ENCODE assay signal across 31 cellular contexts in genomic region chr22:47052236-47053012, GRCh38.
DNase-seq lines count a peak whose midpoint lies in the region; ATAC-seq lines count a peak whose summit lies in the region.
"Had no signal": no experiment of that assay in that cellular context is flagged by ENCODE, and none has a peak within 500 bp of the region (broad histone marks: within the 10 kb centered on the region; RNA-seq: fewer than 3 reads in every experiment).

No MANE protein-coding gene starts in this region.

- peak overlapping the region; percentile 8 to 58 for H3K18ac ChIP-seq in mesenchymal stem cell (ENCODE audit: low read depth in 1 of 2, low read length in 2 of 2)

- no peak overlapping the region for H2BK15ac ChIP-seq in mesenchymal stem cell (ENCODE audit: low read depth, poor library complexity, severe bottlenecking)

- POLR2A ChIA-PET in activated naive CD8-positive, alpha-beta T cell treated with anti-CD3 and anti-CD28 coated beads, Interleukin-2, amount 10 ng/mL, durations not matched to agents 7 days and 5 days (lab: Charles Lee), result no interaction called here
- POLR2A ChIA-PET in activated CD8-positive, alpha-beta T cell treated with anti-CD3 and anti-CD28 coated beads, Interleukin-2, amount 10 ng/mL, durations not matched to agents 7 days and 5 days (lab: Charles Lee), result no interaction called here

- CTCF ChIA-PET in activated CD8-positive, alpha-beta T cell treated with anti-CD3 and anti-CD28 coated beads, Interleukin-2, amount 10 ng/mL, durations not matched to agents 7 days and 5 days (lab: Charles Lee), result no interaction called here

- H3K4me1 ChIP-seq in mesenchymal stem cell (ENCODE audit: control insufficient read depth, insufficient read depth, low read depth, low read length) (peaks cover 35% of the 10 kb centered on the region), thymus (ENCODE audit: control insufficient read depth, insufficient read depth, low read length) (peaks cover 4% of the 10 kb centered on the region)
- H3K4me1 ChIP-seq: BE2C, gastrocnemius medialis, parathyroid adenoma, right atrium auricular region had no signal

- ATAC-seq in activated naive CD8-positive, alpha-beta T cell treated with anti-CD3 and anti-CD28 coated beads, Interleukin-2, amount 10 ng/mL, durations not matched to agents 7 days and 5 days (ENCODE audit: low read depth), result no peak
- no peak for ATAC-seq in activated CD8-positive, alpha-beta T cell treated with anti-CD3 and anti-CD28 coated beads, Interleukin-2, amount 10 ng/mL, durations not matched to agents 7 days and 5 days
- no peak for ATAC-seq in activated T-helper 17 cell treated with anti-CD3 and anti-CD28 coated beads, Interleukin-2, amount 50 U/mL, for 72 hours (replicated peaks)
- ATAC-seq: CD8-positive, alpha-beta T cell; gastrocnemius medialis; naive thymus-derived CD8-positive, alpha-beta T cell had no signal

- peak overlapping the region in 1 of 2 experiments; percentile 28 for H3K4ac ChIP-seq in mesenchymal stem cell (ENCODE audit: low read depth in 1 of 2, low read length in 2 of 2)

- H2AK5ac ChIP-seq in mesenchymal stem cell (ENCODE audit: low read length, severe bottlenecking), result peak overlapping the region; percentile 71

- DNase-seq in activated naive CD8-positive, alpha-beta T cell treated with anti-CD3 and anti-CD28 coated beads, Interleukin-2, amount 10 ng/mL, durations not matched to agents 7 days and 5 days, result no peak
- no peak for DNase-seq in activated naive CD8-positive, alpha-beta T cell treated with anti-CD3 and anti-CD28 coated beads for 36 hours
- no peak for DNase-seq in activated CD8-positive, alpha-beta T cell treated with anti-CD3 and anti-CD28 coated beads, Interleukin-2, amount 10 ng/mL, durations not matched to agents 7 days and 5 days
- no peak for DNase-seq in mesenchymal stem cell
- no peak for DNase-seq in NCI-H1694 (lab: John Stamatoyannopoulos, UW)
- no peak for DNase-seq in UCSD-AML1 (lab: John Stamatoyannopoulos, UW; ENCODE audit: unreplicated experiment)
- DNase-seq: ACHN; activated CD4-positive, alpha-beta memory T cell treated with anti-CD3 and anti-CD28 coated beads, Interleukin-2, amount 10 ng/mL, durations not matched to agents 7 days and 5 days; activated naive CD4-positive, alpha-beta T cell; activated T-cell treated with anti-CD3 and anti-CD28 coated beads for 4 hours; BE2C; brain microvascular endothelial cell; CD8-positive, alpha-beta T cell; dorsolateral prefrontal cortex; EL; gastrocnemius medialis; HCEC 1CT; Karpas-422; kidney glomerular epithelial cell; naive thymus-derived CD8-positive, alpha-beta T cell; NCI-H1417 treated with DMSO at 0.1 percent for 48 hours; NCI-H2081 treated with DMSO at 0.1 percent for 48 hours; NCI-H774; stimulated activated CD4-positive, alpha-beta T cell treated with anti-CD3 and anti-CD28 coated beads, Interleukin-1b, Interleukin-23, amount 100 ng/mL, for 48 hours had no signal

- peaks cover 38% of the 10 kb centered on the region for H3K79me1 ChIP-seq in mesenchymal stem cell (replicated peaks; ENCODE audit: low read length, poor library complexity, severe bottlenecking)

- H2BK120ac ChIP-seq in mesenchymal stem cell (ENCODE audit: low read depth, low read length), result no peak overlapping the region

- H2BK12ac ChIP-seq in mesenchymal stem cell (ENCODE audit: low read length in 2 of 2), result peak overlapping the region in 1 of 2 experiments; percentile 42

- H4K8ac ChIP-seq in mesenchymal stem cell (ENCODE audit: low read length), result peak overlapping the region; percentile 71

- H3K27ac ChIP-seq in mesenchymal stem cell (ENCODE audit: low read length, poor library complexity, severe bottlenecking) (no peak overlapping the region), thymus (ENCODE audit: low read depth) (peak overlapping the region; percentile 20)
- H3K27ac ChIP-seq: brain microvascular endothelial cell, dorsolateral prefrontal cortex, gastrocnemius medialis, parathyroid adenoma, right atrium auricular region had no signal

- H2AFZ ChIP-seq in mesenchymal stem cell (ENCODE audit: low read depth, low read length), result no peak overlapping the region
- H2AFZ ChIP-seq: parathyroid adenoma had no signal

- H3K9me3 ChIP-seq in mesenchymal stem cell (ENCODE audit: control insufficient read depth, low read length) (no peaks in the 10 kb centered on the region), thymus (ENCODE audit: control insufficient read depth) (no peaks in the 10 kb centered on the region)
- H3K9me3 ChIP-seq: BE2C, gastrocnemius medialis, right atrium auricular region, tibial nerve had no signal

- H3K4me3 ChIP-seq in mesenchymal stem cell (ENCODE audit: insufficient read depth in 1 of 2, low read depth in 1 of 2, low read length in 2 of 2) (no peak overlapping the region), thymus (ENCODE audit: low read length) (no peak overlapping the region)
- H3K4me3 ChIP-seq: dorsolateral prefrontal cortex, gastrocnemius medialis, right atrium auricular region, smooth muscle cell, tibial nerve had no signal

- H3K4me2 ChIP-seq in mesenchymal stem cell (ENCODE audit: low read length, poor library complexity, severe bottlenecking), result no peak overlapping the region

- H3K27me3 ChIP-seq in mesenchymal stem cell (ENCODE audit: control insufficient read depth in 1 of 2, insufficient read depth in 1 of 2, low read length in 2 of 2) (no peaks in the 10 kb centered on the region), thymus (ENCODE audit: control insufficient read depth, insufficient read depth) (no peaks in the 10 kb centered on the region)
- H3K27me3 ChIP-seq: BE2C, brain microvascular endothelial cell, dorsolateral prefrontal cortex, gastrocnemius medialis, right atrium auricular region, tibial nerve had no signal

- H3K27ac Mint-ChIP-seq in activated naive CD8-positive, alpha-beta T cell treated with anti-CD3 and anti-CD28 coated beads, Interleukin-2, amount 10 ng/mL, durations not matched to agents 7 days and 5 days, result peak overlapping the region; percentile 83
- no peak overlapping the region for H3K27ac Mint-ChIP-seq in activated naive CD8-positive, alpha-beta T cell treated with anti-CD3 and anti-CD28 coated beads for 36 hours
- H3K27ac Mint-ChIP-seq in activated CD8-positive, alpha-beta T cell treated with anti-CD3 and anti-CD28 coated beads, Interleukin-2, amount 10 ng/mL, durations not matched to agents 7 days and 5 days, result peak overlapping the region; percentile 79
- H3K27ac Mint-ChIP-seq in activated T-helper 17 cell treated with anti-CD3 and anti-CD28 coated beads, Interleukin-2, amount 50 U/mL, for 72 hours, result no peak overlapping the region
- H3K27ac Mint-ChIP-seq: activated CD4-positive, alpha-beta memory T cell treated with anti-CD3 and anti-CD28 coated beads, Interleukin-2, amount 10 ng/mL, durations not matched to agents 7 days and 5 days; CD8-positive, alpha-beta T cell; T-helper 2 cell treated with Interferon-gamma antibody and Interleukin-4, amounts not matched to agents 5 μg/mL and 100 μg/mL, for 36 hours had no signal

- H3K9me3 Mint-ChIP-seq in activated naive CD8-positive, alpha-beta T cell treated with anti-CD3 and anti-CD28 coated beads, Interleukin-2, amount 10 ng/mL, durations not matched to agents 7 days and 5 days, result no peaks in the 10 kb centered on the region
- no peaks in the 10 kb centered on the region for H3K9me3 Mint-ChIP-seq in activated naive CD8-positive, alpha-beta T cell treated with anti-CD3 and anti-CD28 coated beads for 36 hours
- H3K9me3 Mint-ChIP-seq in activated CD8-positive, alpha-beta T cell treated with anti-CD3 and anti-CD28 coated beads, Interleukin-2, amount 10 ng/mL, durations not matched to agents 7 days and 5 days (ENCODE audit: insufficient read depth), result no peaks in the 10 kb centered on the region
- no peaks in the 10 kb centered on the region for H3K9me3 Mint-ChIP-seq in activated T-helper 17 cell treated with anti-CD3 and anti-CD28 coated beads, Interleukin-2, amount 50 U/mL, for 72 hours
- H3K9me3 Mint-ChIP-seq: activated CD4-positive, alpha-beta memory T cell treated with anti-CD3 and anti-CD28 coated beads, Interleukin-2, amount 10 ng/mL, durations not matched to agents 7 days and 5 days; CD8-positive, alpha-beta T cell; naive thymus-derived CD8-positive, alpha-beta T cell; T-helper 2 cell treated with Interferon-gamma antibody and Interleukin-4, amounts not matched to agents 5 μg/mL and 100 μg/mL, for 36 hours had no signal

- peak overlapping the region; percentile 22 for H3K4me3 Mint-ChIP-seq in activated naive CD8-positive, alpha-beta T cell treated with anti-CD3 and anti-CD28 coated beads, Interleukin-2, amount 10 ng/mL, durations not matched to agents 7 days and 5 days
- H3K4me3 Mint-ChIP-seq in activated naive CD8-positive, alpha-beta T cell treated with anti-CD3 and anti-CD28 coated beads for 36 hours, result no peak overlapping the region
- H3K4me3 Mint-ChIP-seq in activated CD8-positive, alpha-beta T cell treated with anti-CD3 and anti-CD28 coated beads, Interleukin-2, amount 10 ng/mL, durations not matched to agents 7 days and 5 days, result no peak overlapping the region
- no peak overlapping the region for H3K4me3 Mint-ChIP-seq in activated T-helper 17 cell treated with anti-CD3 and anti-CD28 coated beads, Interleukin-2, amount 50 U/mL, for 72 hours
- H3K4me3 Mint-ChIP-seq: activated CD4-positive, alpha-beta memory T cell treated with anti-CD3 and anti-CD28 coated beads, Interleukin-2, amount 10 ng/mL, durations not matched to agents 7 days and 5 days; CD8-positive, alpha-beta T cell; T-helper 2 cell treated with Interferon-gamma antibody and Interleukin-4, amounts not matched to agents 5 μg/mL and 100 μg/mL, for 36 hours had no signal

- no peak overlapping the region for H2BK5ac ChIP-seq in mesenchymal stem cell (ENCODE audit: low read depth, low read length, poor library complexity, severe bottlenecking)

- peak overlapping the region; percentile 75 for H4K91ac ChIP-seq in mesenchymal stem cell (ENCODE audit: low read length)

- H3K23ac ChIP-seq in mesenchymal stem cell (ENCODE audit: low read length in 2 of 2), result no peak overlapping the region

- H3K36me3 ChIP-seq in mesenchymal stem cell (ENCODE audit: control insufficient read depth in 1 of 2, insufficient read depth in 2 of 2, low read depth in 1 of 2, low read length in 2 of 2) (peaks cover 6 to 33% of the 10 kb centered on the region in 2 experiments), thymus (ENCODE audit: control insufficient read depth, insufficient read depth) (peaks cover 7% of the 10 kb centered on the region)
- H3K36me3 ChIP-seq: BE2C, brain microvascular endothelial cell, gastrocnemius medialis, right atrium auricular region had no signal

- H3K4me1 Mint-ChIP-seq in activated naive CD8-positive, alpha-beta T cell treated with anti-CD3 and anti-CD28 coated beads, Interleukin-2, amount 10 ng/mL, durations not matched to agents 7 days and 5 days, result peaks cover 13% of the 10 kb centered on the region
- peaks cover 7% of the 10 kb centered on the region for H3K4me1 Mint-ChIP-seq in activated naive CD8-positive, alpha-beta T cell treated with anti-CD3 and anti-CD28 coated beads for 36 hours
- H3K4me1 Mint-ChIP-seq in activated CD8-positive, alpha-beta T cell treated with anti-CD3 and anti-CD28 coated beads, Interleukin-2, amount 10 ng/mL, durations not matched to agents 7 days and 5 days (ENCODE audit: low read depth), result peaks cover 36% of the 10 kb centered on the region
- H3K4me1 Mint-ChIP-seq in activated T-helper 17 cell treated with anti-CD3 and anti-CD28 coated beads, Interleukin-2, amount 50 U/mL, for 72 hours, result peaks cover 8% of the 10 kb centered on the region

- peaks cover 1% of the 10 kb centered on the region for H3K36me3 Mint-ChIP-seq in activated naive CD8-positive, alpha-beta T cell treated with anti-CD3 and anti-CD28 coated beads, Interleukin-2, amount 10 ng/mL, durations not matched to agents 7 days and 5 days
- peaks cover 3% of the 10 kb centered on the region for H3K36me3 Mint-ChIP-seq in activated naive CD8-positive, alpha-beta T cell treated with anti-CD3 and anti-CD28 coated beads for 36 hours
- peaks cover 2% of the 10 kb centered on the region for H3K36me3 Mint-ChIP-seq in activated CD8-positive, alpha-beta T cell treated with anti-CD3 and anti-CD28 coated beads, Interleukin-2, amount 10 ng/mL, durations not matched to agents 7 days and 5 days (ENCODE audit: low read depth)
- peaks cover 49% of the 10 kb centered on the region for H3K36me3 Mint-ChIP-seq in activated T-helper 17 cell treated with anti-CD3 and anti-CD28 coated beads, Interleukin-2, amount 50 U/mL, for 72 hours (ENCODE audit: low read depth)

- H3K9ac ChIP-seq in mesenchymal stem cell (ENCODE audit: low read length), result no peak overlapping the region
- H3K9ac ChIP-seq: parathyroid adenoma had no signal

- WGBS in mesenchymal stem cell, result 93% methylated on average over 19 of the region's 19 CpGs
- 97% methylated on average over 19 of the region's 19 CpGs for WGBS in thymus

- no peaks in the 10 kb centered on the region for H3K27me3 Mint-ChIP-seq in activated naive CD8-positive, alpha-beta T cell treated with anti-CD3 and anti-CD28 coated beads, Interleukin-2, amount 10 ng/mL, durations not matched to agents 7 days and 5 days
- no peaks in the 10 kb centered on the region for H3K27me3 Mint-ChIP-seq in activated naive CD8-positive, alpha-beta T cell treated with anti-CD3 and anti-CD28 coated beads for 36 hours
- H3K27me3 Mint-ChIP-seq in activated CD8-positive, alpha-beta T cell treated with anti-CD3 and anti-CD28 coated beads, Interleukin-2, amount 10 ng/mL, durations not matched to agents 7 days and 5 days (ENCODE audit: low read depth), result no peaks in the 10 kb centered on the region
- H3K27me3 Mint-ChIP-seq in activated T-helper 17 cell treated with anti-CD3 and anti-CD28 coated beads, Interleukin-2, amount 50 U/mL, for 72 hours, result no peaks in the 10 kb centered on the region
- H3K27me3 Mint-ChIP-seq: activated CD4-positive, alpha-beta memory T cell treated with anti-CD3 and anti-CD28 coated beads, Interleukin-2, amount 10 ng/mL, durations not matched to agents 7 days and 5 days; naive thymus-derived CD8-positive, alpha-beta T cell had no signal

- H3K14ac ChIP-seq in mesenchymal stem cell (ENCODE audit: low read length in 2 of 2), result peak overlapping the region in 1 of 2 experiments; percentile 58

Comparison
In these comparisons a context has a peak if more than half of its experiments do, and no peak if none do; other contexts are left out.
1. H3K27ac Mint-ChIP-seq: peak in activated naive CD8-positive, alpha-beta T cell treated with anti-CD3 and anti-CD28 coated beads, Interleukin-2, amount 10 ng/mL, durations not matched to agents 7 days and 5 days (single experiment) and activated CD8-positive, alpha-beta T cell treated with anti-CD3 and anti-CD28 coated beads, Interleukin-2, amount 10 ng/mL, durations not matched to agents 7 days and 5 days (single experiment); none in activated naive CD8-positive, alpha-beta T cell treated with anti-CD3 and anti-CD28 coated beads for 36 hours (single experiment) and activated T-helper 17 cell treated with anti-CD3 and anti-CD28 coated beads, Interleukin-2, amount 50 U/mL, for 72 hours (single experiment).